Comparison of ENCODE assay signal across 10 cellular contexts in the genomic region with DNA sequence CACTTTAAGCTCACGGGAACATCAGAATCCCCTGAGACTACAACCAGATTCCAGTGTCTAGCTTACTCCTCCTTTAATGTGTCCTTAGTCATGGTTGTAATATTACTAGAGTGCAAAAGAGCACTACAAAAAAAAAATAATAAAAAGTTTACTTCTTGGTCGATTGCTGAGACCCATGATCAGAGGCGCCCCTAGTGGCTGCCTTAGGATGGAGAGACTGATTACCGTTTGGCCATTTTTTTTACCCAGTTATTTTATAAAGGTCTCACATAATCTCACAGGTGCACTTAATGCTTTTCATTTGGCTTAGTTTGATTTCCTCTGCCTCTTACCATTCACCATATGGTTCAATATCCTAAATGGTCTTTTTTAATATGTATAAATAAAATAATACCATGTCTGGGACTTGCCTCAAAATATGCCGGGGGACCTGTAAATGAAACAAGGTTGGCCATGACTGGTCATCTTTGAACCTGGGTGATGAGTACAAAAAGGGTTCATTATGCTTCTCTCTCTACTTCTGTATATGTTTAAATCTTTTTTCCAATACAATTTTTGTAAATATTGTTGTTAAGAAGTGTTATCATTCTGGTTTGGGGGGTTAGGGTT.
DNase-seq lines count a peak whose midpoint lies in the region; ATAC-seq, FAIRE-seq and TF ChIP-seq lines count a peak whose summit lies in the region.
"Had no signal": no experiment of that assay in that cellular context is flagged by ENCODE, and none has a peak within 500 bp of the region (broad histone marks: within the 10 kb centered on the region; RNA-seq: fewer than 3 reads in every experiment).

No MANE protein-coding gene starts in this region.

- no peak overlapping the region for H2AFZ ChIP-seq in H1 (ENCODE audit: low read length)

- in situ Hi-C loops in transverse colon (cut with MboI; ENCODE audit: low pct_ligation_motif_present in 1 of 4, low pct_unique_long_range_greater_than_20kb in 1 of 4, low sequenced_read_pairs in 3 of 4) = no loop called here

- H3K9ac ChIP-seq in H1 (replicated peaks in 1 of 4; ENCODE audit: extremely low read depth in 1 of 4, low read depth in 3 of 4, low read length in 3 of 4) = no peak overlapping the region

- no peak overlapping the region for H2BK12ac ChIP-seq in H1 (ENCODE audit: low read depth, low read length)

- no peak for ATAC-seq in left cardiac atrium

- H3K4me3 ChIP-seq in cardiac muscle cell (no peak overlapping the region), MG63 (no peak overlapping the region), H1 (ENCODE audit: extremely low read depth in 1 of 4, insufficient read depth in 2 of 4, low read depth in 3 of 4, low read length in 4 of 4) (no peak overlapping the region), transverse colon (no peak overlapping the region)

- no peak overlapping the region for H3K18ac ChIP-seq in H1 (ENCODE audit: extremely low read depth, low read length)

- H3K9me3 ChIP-seq in cardiac muscle cell (ENCODE audit: low read depth) = no peaks in the 10 kb centered on the region
- no peaks in the 10 kb centered on the region for H3K9me3 ChIP-seq in MG63
- no peaks in the 10 kb centered on the region for H3K9me3 ChIP-seq in H1 (ENCODE audit: insufficient read depth in 2 of 2, low read depth in 1 of 2, low read length in 1 of 2)
- no peaks in the 10 kb centered on the region for H3K9me3 ChIP-seq in transverse colon

- peak; percentile 38 to 54; a peak in 3 of 4 replicates for TF ChIP-seq RAD21 in H1 (IDR thresholded peaks at IDR 0.05 in 1 of 2, conservative IDR thresholded peaks at IDR 0.05 in 1 of 2; ENCODE audit: low read depth in 2 of 2, low read length in 2 of 2)

- no peak for TF ChIP-seq POLR2A in H1 (IDR thresholded peaks at IDR 0.05; ENCODE audit: control extremely low read depth in 1 of 2, low read depth in 2 of 2, low read length in 2 of 2)
- no peak for TF ChIP-seq POLR2A in transverse colon (IDR thresholded peaks at IDR 0.05)
- TF ChIP-seq POLR2A in H54 (IDR thresholded peaks at IDR 0.05; ENCODE audit: low read depth, low read length) = no peak

- H2BK15ac ChIP-seq in H1 (ENCODE audit: low read length) = no peak overlapping the region

- H2AK5ac ChIP-seq in H1 (ENCODE audit: low read depth, low read length) = no peak overlapping the region

- no peak overlapping the region for H4K91ac ChIP-seq in H1 (replicated peaks; ENCODE audit: insufficient read length, low read length)

- CTCF ChIA-PET in H1 (lab: Charles Lee; ENCODE audit: partially characterized antibody) = interaction anchor here (0.6 to 6.0 kb wide), 35 partner anchors 8 to 455 kb away, joined by 3 to 55 read pairs (median 4); no protein-coding TSS in a partner anchor

- H3K27ac ChIP-seq in cardiac muscle cell (no peak overlapping the region), H1 (ENCODE audit: low read depth, low read length) (no peak overlapping the region), transverse colon (no peak overlapping the region)

- no peak overlapping the region for H4K5ac ChIP-seq in H1 (ENCODE audit: insufficient read length, low read depth, low read length)

- intact Hi-C loops in left cardiac atrium (cut with DNase I) = no loop called here
- intact Hi-C loops in transverse colon (cut with DNase I; ENCODE audit: low total_unique reads) = no loop called here

- no peaks in the 10 kb centered on the region for H4K20me1 ChIP-seq in H1 (replicated peaks in 1 of 2; ENCODE audit: control insufficient read depth in 1 of 2, insufficient read depth in 2 of 2, low read length in 2 of 2)

- no peak for DNase-seq in cardiac muscle cell (ENCODE audit: low read depth in 1 of 2, low spot score in 1 of 2)
- no peak for DNase-seq in left cardiac atrium
- peak; percentile 24 for DNase-seq in MG63
- DNase-seq in H1 (ENCODE audit: low read depth in 1 of 2, low spot score in 2 of 2) = no peak
- DNase-seq in transverse colon = no peak
- DNase-seq in H54 (ENCODE audit: insufficient read length, low spot score) = no peak
- DNase-seq in NCI-H1930 (lab: John Stamatoyannopoulos, UW) = no peak
- DNase-seq in NCI-H2081 (lab: John Stamatoyannopoulos, UW) = no peak
- DNase-seq: GF-D8, NCI-H2081 treated with DMSO at 0.1 percent for 48 hours had no signal

- TF ChIP-seq CTCF in cardiac muscle cell (IDR thresholded peaks at IDR 0.05; ENCODE audit: low read depth, low read length) (peak; percentile 49), H1 (IDR thresholded peaks at IDR 0.05; ENCODE audit: control extremely low read depth in 1 of 3, insufficient read depth in 1 of 3, low read depth in 1 of 3, low read length in 3 of 3) (peak; percentile 25 to 61 (median 50)), transverse colon (IDR thresholded peaks at IDR 0.05) (peak in 3 of 5 experiments; percentile 15 to 39 (median 18))

- WGBS in H1 (ENCODE audit: extremely low coverage in 1 of 2, insufficient coverage in 1 of 2, insufficient read length in 1 of 2, insufficient replicate concordance in 2 of 2, low coverage in 1 of 2, low lambda C conversion rate in 2 of 2, missing lambda C conversion rate in 1 of 2), 2 experiments = 50% methylated on average over 5 of the region's 5 CpGs; no CpG with 5 or more reads in 1 of the 2 experiments
- 75 to 76% methylated on average over 5 of the region's 5 CpGs for WGBS in transverse colon (ENCODE audit: low coverage in 1 of 2), 2 donors

- no peaks in the 10 kb centered on the region for H3K36me3 ChIP-seq in cardiac muscle cell
- no peaks in the 10 kb centered on the region for H3K36me3 ChIP-seq in MG63
- H3K36me3 ChIP-seq in H1 (ENCODE audit: control insufficient read depth in 2 of 4, insufficient read depth in 4 of 4, low read length in 3 of 4) = no peaks in the 10 kb centered on the region
- H3K36me3 ChIP-seq in transverse colon = no peaks in the 10 kb centered on the region

- H3K79me2 ChIP-seq in H1 (ENCODE audit: control insufficient read depth in 1 of 2, insufficient read depth in 2 of 2, low read length in 2 of 2) = no peaks in the 10 kb centered on the region

- H3K4ac ChIP-seq in H1 (replicated peaks; ENCODE audit: insufficient read length, low read depth, low read length) = no peak overlapping the region

- no peak for FAIRE-seq in H1 (lab: Jason Lieb, UNC)
- FAIRE-seq in H54 (lab: Jason Lieb, UNC) = no peak

- H3K79me1 ChIP-seq in H1 (ENCODE audit: low read depth, low read length) = no peaks in the 10 kb centered on the region

- H3K23me2 ChIP-seq in H1 (ENCODE audit: low read depth, low read length) = no peaks in the 10 kb centered on the region

- no peak overlapping the region for H3K4me2 ChIP-seq in H1 (ENCODE audit: insufficient read depth in 1 of 2, low read depth in 2 of 2, low read length in 2 of 2)

- H4K8ac ChIP-seq in H1 (ENCODE audit: extremely low read depth, insufficient read depth, low read length) = no peak overlapping the region

- H2BK120ac ChIP-seq in H1 (replicated peaks; ENCODE audit: low read depth, low read length) = no peak overlapping the region

- no peak overlapping the region for H3K14ac ChIP-seq in H1 (ENCODE audit: insufficient read length)

- no peaks in the 10 kb centered on the region for H3K4me1 ChIP-seq in cardiac muscle cell (ENCODE audit: low read depth)
- no peaks in the 10 kb centered on the region for H3K4me1 ChIP-seq in H1 (replicated peaks in 1 of 4; ENCODE audit: control insufficient read depth in 3 of 4, insufficient read depth in 4 of 4, low read length in 3 of 4)
- H3K4me1 ChIP-seq in transverse colon = no peaks in the 10 kb centered on the region

- H3K23ac ChIP-seq in H1 (ENCODE audit: insufficient read length) = no peak overlapping the region

- POLR2A ChIA-PET in H1 (lab: Charles Lee; ENCODE audit: partially characterized antibody) = no interaction called here

- H2BK20ac ChIP-seq in H1 (ENCODE audit: low read length) = no peak overlapping the region

- no peak overlapping the region for H3K56ac ChIP-seq in H1 (replicated peaks; ENCODE audit: insufficient read length, low read depth, low read length)

- TF ChIP-seq EP300 in H1 (IDR thresholded peaks at IDR 0.05; ENCODE audit: borderline replicate concordance in 1 of 2, low read depth in 2 of 2, low read length in 2 of 2) (no peak), transverse colon (IDR thresholded peaks at IDR 0.05; ENCODE audit: low read depth) (no peak)

- H3K27me3 ChIP-seq in cardiac muscle cell = no peaks in the 10 kb centered on the region
- H3K27me3 ChIP-seq in MG63 = no peaks in the 10 kb centered on the region
- no peaks in the 10 kb centered on the region for H3K27me3 ChIP-seq in H1 (replicated peaks in 1 of 4; ENCODE audit: control insufficient read depth in 3 of 4, extremely low read depth in 1 of 4, insufficient read depth in 3 of 4, low read length in 3 of 4)
- no peaks in the 10 kb centered on the region for H3K27me3 ChIP-seq in transverse colon

- H2BK5ac ChIP-seq in H1 (ENCODE audit: low read depth, low read length) = no peak overlapping the region

TF ChIP-seq in H1, 55 proteins besides CTCF, POLR2A, EP300 and RAD21:
- TF ChIP-seq YY1 (IDR thresholded peaks at IDR 0.05; ENCODE audit: low read depth, low read length) (0 out of 2 replicates have a peak, but pooled peaks have one; percentile 48), RNF2 (IDR thresholded peaks at IDR 0.05; ENCODE audit: borderline replicate concordance, low read depth, low read length, missing control alignments, poor library complexity, severe bottlenecking) (no peak)
